ENCODE assay signal across 8 cellular contexts in genomic region chr22:17786435-17787158, GRCh38. TPM values are rescaled to one million over a fixed set of nuclear protein-coding genes. Genes with fewer than 3 reads are reported as not detected.
A peak's percentile ranks its signal among the peaks of the same experiment; 100 is the strongest.
DNase-seq lines count a peak whose midpoint lies in the region; ATAC-seq, FAIRE-seq and TF ChIP-seq lines count a peak whose summit lies in the region.

No MANE protein-coding gene starts in this region.

- no peak overlapping the region for H3K14ac ChIP-seq in neuronal stem cell (ENCODE audit: low read length)

- no peak overlapping the region for H3K27ac Mint-ChIP-seq in T-helper 17 cell

- peak overlapping the region in 1 of 2 donors; percentile 12 for H3K4me3 ChIP-seq in neuronal stem cell (ENCODE audit: low read length in 2 of 2)
- H3K4me3 ChIP-seq in SK-N-SH (ENCODE audit: low read depth in 2 of 2, low read length in 1 of 2), result no peak overlapping the region

- no peaks in the 10 kb centered on the region for H4K20me1 ChIP-seq in SK-N-SH (ENCODE audit: insufficient read depth)

- H2AFZ ChIP-seq in neuronal stem cell (ENCODE audit: low read length) (peak overlapping the region; percentile 60), SK-N-SH (ENCODE audit: low read depth) (no peak overlapping the region)

- H3K36me3 ChIP-seq in neuronal stem cell (replicated peaks in 1 of 2; ENCODE audit: control insufficient read depth in 2 of 2, insufficient read depth in 2 of 2, low read length in 2 of 2) (peaks cover 0 to 8% of the 10 kb centered on the region in 2 donors), SK-N-SH (replicated peaks in 1 of 2; ENCODE audit: control insufficient read depth in 1 of 2, insufficient read depth in 2 of 2, low read length in 1 of 2) (peaks cover 0 to 38% of the 10 kb centered on the region in 2 experiments)

- no peaks in the 10 kb centered on the region for H3K79me1 ChIP-seq in neuronal stem cell (ENCODE audit: low read depth, low read length)

- no peaks in the 10 kb centered on the region for H3K27me3 ChIP-seq in neuronal stem cell (ENCODE audit: control insufficient read depth in 3 of 3, insufficient read depth in 3 of 3, low read depth in 1 of 3, low read length in 3 of 3)
- H3K27me3 ChIP-seq in SK-N-SH (ENCODE audit: insufficient read depth), result no peaks in the 10 kb centered on the region

- H3F3A ChIP-seq in SK-N-SH (replicated peaks; ENCODE audit: insufficient read depth), result no peaks in the 10 kb centered on the region

- no peak overlapping the region for H3K4me3 Mint-ChIP-seq in T-helper 17 cell

- no peak for TF ChIP-seq EP300 in SK-N-SH (IDR thresholded peaks at IDR 0.05; ENCODE audit: borderline replicate concordance in 1 of 2, low read depth in 1 of 2, low read length in 1 of 2)

- in situ Hi-C loops in SK-MEL-5 (cut with HindIII; ENCODE audit: low pct_unique_long_range_greater_than_20kb, low sequenced_read_pairs), result no loop called here

- FAIRE-seq in GM12891 (lab: Jason Lieb, UNC), result peak; percentile 71

- H3K18ac ChIP-seq in neuronal stem cell (ENCODE audit: low read length), result peak overlapping the region; percentile 4

- H4K91ac ChIP-seq in neuronal stem cell (ENCODE audit: low read depth, low read length, poor library complexity), result no peak overlapping the region

- peak overlapping the region; percentile 11 for H2BK12ac ChIP-seq in neuronal stem cell (ENCODE audit: low read length)

- TF ChIP-seq RAD21 in SK-N-SH (IDR thresholded peaks at IDR 0.05; ENCODE audit: low read length), result no peak

- no CpG with 5 or more reads among the region's 18 CpGs for WGBS in neuronal stem cell (ENCODE audit: extremely low coverage in 2 of 2, insufficient read length in 2 of 2, insufficient replicate concordance in 1 of 2), 2 donors
- 95% methylated on average over 16 of the region's 18 CpGs for WGBS in SK-N-SH (ENCODE audit: low lambda C conversion rate)

- no peak for TF ChIP-seq CTCF in SK-N-SH (IDR thresholded peaks at IDR 0.05)

- H4K8ac ChIP-seq in neuronal stem cell (ENCODE audit: low read depth, low read length), result no peak overlapping the region

- H3K36me3 Mint-ChIP-seq in T-helper 17 cell (ENCODE audit: low read depth), result no peaks in the 10 kb centered on the region

- H3K9me3 ChIP-seq in neuronal stem cell (replicated peaks in 1 of 2; ENCODE audit: control insufficient read depth in 2 of 2, insufficient read depth in 1 of 2, low read depth in 1 of 2, low read length in 2 of 2), result peaks cover 0 to 1% of the 10 kb centered on the region in 2 donors
- no peaks in the 10 kb centered on the region for H3K9me3 ChIP-seq in T-helper 17 cell (ENCODE audit: control insufficient read depth, low read length, poor library complexity, severe bottlenecking)
- H3K9me3 ChIP-seq in SK-N-SH, result no peaks in the 10 kb centered on the region

- peaks cover 2% of the 10 kb centered on the region for H3K4me1 Mint-ChIP-seq in T-helper 17 cell

- DNase-seq in GM12891 (ENCODE audit: insufficient read length, low spot score) (no peak), SK-MEL-5 (ENCODE audit: low read depth, low spot score) (peak; percentile 49), foreskin melanocyte (peak; percentile 54), neuronal stem cell (ENCODE audit: low spot score) (peak; percentile 71), cortex of kidney (lab: John Stamatoyannopoulos, UW) (no peak), T-helper 17 cell (no peak), SK-N-SH (no peak)
- DNase-seq in activated naive CD4-positive, alpha-beta T cell treated with Interleukin-2 at 50 U/mL for 16 hours, result no peak

- H2BK15ac ChIP-seq in neuronal stem cell (ENCODE audit: low read length), result no peak overlapping the region

- H3K9ac ChIP-seq in neuronal stem cell (ENCODE audit: low read depth, low read length, poor library complexity), result no peak overlapping the region
- H3K9ac ChIP-seq in SK-N-SH, result no peak overlapping the region

- no peaks in the 10 kb centered on the region for H3K27me3 Mint-ChIP-seq in T-helper 17 cell

- POLR2A ChIA-PET in SK-N-SH (lab: Yijun Ruan, JAX), result no interaction called here

- no peak overlapping the region for H2BK120ac ChIP-seq in neuronal stem cell (ENCODE audit: low read depth, low read length)

- no peak for ATAC-seq in T-helper 17 cell

- 0 out of 2 replicates have a peak, but pooled peaks have one; percentile 22 for TF ChIP-seq POLR2A in GM12891 (IDR thresholded peaks at IDR 0.05; ENCODE audit: low read depth, low read length)

- no peaks in the 10 kb centered on the region for H3K79me2 ChIP-seq in SK-N-SH (ENCODE audit: insufficient read depth)

- H2AK5ac ChIP-seq in neuronal stem cell (ENCODE audit: low read depth, low read length), result peak overlapping the region; percentile 10

- H3K9me2 ChIP-seq in SK-N-SH, result no peaks in the 10 kb centered on the region

- H3K4me2 ChIP-seq in neuronal stem cell (ENCODE audit: insufficient read depth, low read length, poor library complexity, severe bottlenecking) (no peak overlapping the region), SK-N-SH (no peak overlapping the region)

- H3K23ac ChIP-seq in neuronal stem cell (ENCODE audit: low read depth, low read length, poor library complexity), result no peak overlapping the region

- peak overlapping the region; percentile 1 for H3K4ac ChIP-seq in neuronal stem cell (ENCODE audit: low read length)

- CTCF ChIA-PET in SK-N-SH (lab: Yijun Ruan, JAX), result interaction anchor here (1.2 to 4.4 kb wide), 5 partner anchors 14 to 289 kb away, joined by 3 to 17 read pairs (median 5); no protein-coding TSS in a partner anchor

- H2BK5ac ChIP-seq in neuronal stem cell (ENCODE audit: low read length), result no peak overlapping the region

- H3K4me1 ChIP-seq in neuronal stem cell (ENCODE audit: control insufficient read depth in 2 of 2, insufficient read depth in 1 of 2, low read depth in 1 of 2, low read length in 2 of 2) (peaks cover 12% of the 10 kb centered on the region in 2 donors), SK-N-SH (ENCODE audit: control insufficient read depth in 1 of 2, insufficient read depth in 2 of 2, low read depth in 1 of 2, low read length in 1 of 2) (peaks cover 6 to 14% of the 10 kb centered on the region in 2 experiments; a peak in 3 of 4 replicates)

- H3K27ac ChIP-seq in neuronal stem cell (replicated peaks; ENCODE audit: low read length) (peak overlapping the region; percentile 83), SK-N-SH (ENCODE audit: low read depth in 2 of 2, low read length in 1 of 2) (no peak overlapping the region)

TF ChIP-seq in GM12891, 5 proteins besides CTCF, POLR2A, EP300 and RAD21:
- TF ChIP-seq POLR2AphosphoS5 (IDR thresholded peaks at IDR 0.05; ENCODE audit: low read depth, low read length) (peak; percentile 53; the same call in 1 of the 2 replicates), PAX5 (IDR thresholded peaks at IDR 0.05; ENCODE audit: insufficient read depth, low read length, severe bottlenecking) (no peak)

TF ChIP-seq in SK-N-SH, 30 proteins besides CTCF, POLR2A, EP300 and RAD21:
- no peak for TF ChIP-seq CHD2 (IDR thresholded peaks at IDR 0.05; ENCODE audit: low read length, partially characterized antibody)
- no peak for TF ChIP-seq SMC3 (IDR thresholded peaks at IDR 0.05; ENCODE audit: low read depth, low read length)
- TF ChIP-seq IRF3 (IDR thresholded peaks at IDR 0.05; ENCODE audit: low read depth, low read length), result no peak
- no peak for TF ChIP-seq ZBTB33 (IDR thresholded peaks at IDR 0.05; ENCODE audit: borderline replicate concordance, low read depth)
- no peak for TF ChIP-seq GATA2 (CRISPR knock-in tag; IDR thresholded peaks at IDR 0.05)

RNA-seq across cellular contexts. Expression of gene BID, which starts 12.3 kb away (rescaled TPM):
- polyA plus RNA-seq in GM12891 (2012; ENCODE audit: low read depth, missing spikeins), result 150 TPM
- total RNA-seq in SK-MEL-5 (2014; rRNA removed; shearing (Covaris generic)), result 62.1 and 81.7 TPM in 2 replicates
- polyA plus RNA-seq in SK-MEL-5 (2015; cell fraction: cytosol; rRNA removed), result 97.0 and 98.0 TPM in 2 replicates
- polyA plus RNA-seq in SK-MEL-5 (2015; cell fraction: nucleus; rRNA removed), result 13.8 and 19.3 TPM in 2 replicates
- 25.3 TPM for polyA plus RNA-seq in neuronal stem cell (2013, experiment 1 of 2)
- 27.6 TPM for polyA plus RNA-seq in neuronal stem cell (2013, experiment 2 of 2)
- 10 to 100 TPM; 18.3 to 24.2 TPM for total RNA-seq in T-helper 17 cell
- 109 and 139 TPM in 2 replicates for polyA plus RNA-seq in SK-N-SH (2012; rRNA removed)
- polyA plus RNA-seq in SK-N-SH (2012; cell fraction: cytosol; rRNA removed), result 74.7 and 105 TPM in 2 replicates
- polyA plus RNA-seq in SK-N-SH (2012; cell fraction: nucleus; rRNA removed), result 86.6 and 146 TPM in 2 replicates

Comparison
In these comparisons a context has a peak if more than half of its experiments do, and no peak if none do; other contexts are left out.
1. DNase-seq: peak in SK-MEL-5 (single experiment), foreskin melanocyte (single experiment) and neuronal stem cell (single experiment); none in GM12891 (single experiment), cortex of kidney (single experiment), T-helper 17 cell (0 of 3), SK-N-SH (single experiment) and activated naive CD4-positive, alpha-beta T cell treated with Interleukin-2 at 50 U/mL for 16 hours (single experiment).